In the genomic region with DNA sequence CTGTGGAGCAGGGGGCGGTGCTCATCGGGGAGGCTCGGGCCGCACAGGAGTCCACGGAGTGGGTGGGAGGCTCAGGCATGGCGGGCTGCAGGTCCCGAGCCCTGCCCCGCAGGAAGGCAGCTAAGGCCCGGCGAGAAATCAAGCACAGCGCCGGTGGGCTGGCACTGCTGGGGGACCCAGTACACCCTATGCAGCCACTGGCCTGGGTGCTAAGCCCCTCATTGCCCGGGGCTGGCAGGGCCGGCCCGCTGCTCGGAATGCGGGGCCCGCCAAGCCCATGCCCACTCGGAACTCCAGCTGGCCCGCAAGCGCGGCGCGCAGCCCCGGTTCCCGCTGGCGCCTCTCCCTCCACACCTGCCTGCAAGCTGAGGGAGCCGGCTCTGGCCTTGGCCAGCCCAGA, we compare ENCODE assay signal across 4 cellular contexts. TPM values are rescaled to one million over a fixed set of nuclear protein-coding genes. Genes with fewer than 3 reads are reported as not detected.
"Had no signal": no experiment of that assay in that cellular context is flagged by ENCODE, and none has a peak within 500 bp of the region (broad histone marks: within the 10 kb centered on the region; RNA-seq: fewer than 3 reads in every experiment).

No MANE protein-coding gene starts in this region.

RNA-seq across cellular contexts. Expression of gene CABYR, which starts 10.7 kb away (rescaled TPM):
- total RNA-seq: OCI-LY7, Right ventricle myocardium inferior, Right ventricle myocardium superior, SJCRH30 had no signal
